In genomic region chr2:29562896-29563295, GRCh38 we compare ENCODE assay signal across 24 cellular contexts.
DNase-seq lines count a peak whose midpoint lies in the region; ATAC-seq and TF ChIP-seq lines count a peak whose summit lies in the region.
"Had no signal": no experiment of that assay in that cellular context is flagged by ENCODE, and none has a peak within 500 bp of the region (broad histone marks: within the 10 kb centered on the region; RNA-seq: fewer than 3 reads in every experiment).

No MANE protein-coding gene starts in this region.

- no peak for DNase-seq in activated CD4-positive, alpha-beta T cell treated with anti-CD3 and anti-CD28 coated beads, Interleukin-2, amount 10 ng/mL, durations not matched to agents 7 days and 5 days
- no peak for DNase-seq in activated CD4-positive, alpha-beta T cell treated with anti-CD3 and anti-CD28 coated beads, Interleukin-2, amount 50 U/mL, for 1 hour
- DNase-seq in NCI-H1105 treated with DMSO at 0.1 percent for 48 hours (lab: John Stamatoyannopoulos, UW) (peak; percentile 33), astrocyte of the cerebellum (ENCODE audit: low read depth) (peak; percentile 22), hippocampal formation (lab: John Stamatoyannopoulos, UW) (no peak)
- no peak for DNase-seq in naive thymus-derived CD8-positive, alpha-beta T cell
- DNase-seq: ACHN; activated B cell treated with CpG ODN at 0.5 μM for 24 hours; activated CD4-positive, alpha-beta T cell treated with anti-CD3 and anti-CD28 coated beads, Interleukin-2, amount 50 U/mL, for 4 hours; activated naive CD4-positive, alpha-beta T cell treated with Interleukin-2 at 50 U/mL for 16 hours; GOT3; lower lobe of right lung; NCI-H2171; NCI-H524 treated with DMSO at 0.1 percent for 48 hours; nephron progenitor cell; Peyer's patch; small intestine; stimulated activated CD8-positive, alpha-beta memory T cell treated with anti-CD3 and anti-CD28 coated beads, Interleukin-4, amount 100 ng/mL, for 48 hours; stomach; T-cell; tibial artery had no signal

- peaks cover 3% of the 10 kb centered on the region for H3K27me3 Mint-ChIP-seq in activated CD4-positive, alpha-beta T cell treated with anti-CD3 and anti-CD28 coated beads, Interleukin-2, amount 10 ng/mL, durations not matched to agents 7 days and 5 days
- H3K27me3 Mint-ChIP-seq in naive thymus-derived CD8-positive, alpha-beta T cell = peaks cover 3 to 19% (median 7%) of the 10 kb centered on the region in 5 donors

- H3K4me3 ChIP-seq in astrocyte of the cerebellum (ENCODE audit: low read depth, low read length) = no peak overlapping the region
- H3K4me3 ChIP-seq: adrenal gland, breast epithelium, lower lobe of right lung, Peyer's patch, stomach, tibial artery had no signal

- ATAC-seq in naive thymus-derived CD8-positive, alpha-beta T cell = no peak
- no peak for ATAC-seq in GM18868 (IDR thresholded peaks at IDR 0.05; ENCODE audit: unreplicated experiment)
- ATAC-seq: lower lobe of right lung, T-cell had no signal

- in situ Hi-C loops in astrocyte of the cerebellum (cut with HindIII; ENCODE audit: low sequenced_read_pairs) = no loop called here

- no peak overlapping the region for H3K4me3 Mint-ChIP-seq in activated CD4-positive, alpha-beta T cell treated with anti-CD3 and anti-CD28 coated beads, Interleukin-2, amount 10 ng/mL, durations not matched to agents 7 days and 5 days
- no peak overlapping the region for H3K4me3 Mint-ChIP-seq in naive thymus-derived CD8-positive, alpha-beta T cell
- H3K4me3 Mint-ChIP-seq: activated B cell treated with CpG ODN at 0.5 μM for 24 hours, nephron progenitor cell, T-cell had no signal

- H3K4me1 Mint-ChIP-seq in activated CD4-positive, alpha-beta T cell treated with anti-CD3 and anti-CD28 coated beads, Interleukin-2, amount 10 ng/mL, durations not matched to agents 7 days and 5 days = no peaks in the 10 kb centered on the region
- H3K4me1 Mint-ChIP-seq in naive thymus-derived CD8-positive, alpha-beta T cell = no peaks in the 10 kb centered on the region
- H3K4me1 Mint-ChIP-seq: activated B cell treated with CpG ODN at 0.5 μM for 24 hours, nephron progenitor cell, T-cell had no signal

- CTCF ChIA-PET in activated CD4-positive, alpha-beta T cell treated with anti-CD3 and anti-CD28 coated beads, Interleukin-2, amount 10 ng/mL, durations not matched to agents 7 days and 5 days (lab: Charles Lee) = no interaction called here

- TF ChIP-seq CTCF in astrocyte of the cerebellum (IDR thresholded peaks at IDR 0.05; ENCODE audit: low read depth, low read length, missing control alignments) = no peak

- H3K27ac Mint-ChIP-seq in activated CD4-positive, alpha-beta T cell treated with anti-CD3 and anti-CD28 coated beads, Interleukin-2, amount 10 ng/mL, durations not matched to agents 7 days and 5 days = peak overlapping the region; percentile 4
- no peak overlapping the region for H3K27ac Mint-ChIP-seq in naive thymus-derived CD8-positive, alpha-beta T cell
- H3K27ac Mint-ChIP-seq: activated B cell treated with CpG ODN at 0.5 μM for 24 hours, nephron progenitor cell, T-cell had no signal

- no peaks in the 10 kb centered on the region for H3K36me3 Mint-ChIP-seq in activated CD4-positive, alpha-beta T cell treated with anti-CD3 and anti-CD28 coated beads, Interleukin-2, amount 10 ng/mL, durations not matched to agents 7 days and 5 days (ENCODE audit: low read depth)
- H3K36me3 Mint-ChIP-seq in naive thymus-derived CD8-positive, alpha-beta T cell = no peaks in the 10 kb centered on the region
- H3K36me3 Mint-ChIP-seq: T-cell had no signal

- POLR2A ChIA-PET in activated CD4-positive, alpha-beta T cell treated with anti-CD3 and anti-CD28 coated beads, Interleukin-2, amount 10 ng/mL, durations not matched to agents 7 days and 5 days (lab: Charles Lee) = no interaction called here
- POLR2A ChIA-PET in naive thymus-derived CD8-positive, alpha-beta T cell (lab: Charles Lee) = no interaction called here

- no peaks in the 10 kb centered on the region for H3K9me3 Mint-ChIP-seq in activated CD4-positive, alpha-beta T cell treated with anti-CD3 and anti-CD28 coated beads, Interleukin-2, amount 10 ng/mL, durations not matched to agents 7 days and 5 days
- no peaks in the 10 kb centered on the region for H3K9me3 Mint-ChIP-seq in naive thymus-derived CD8-positive, alpha-beta T cell
- H3K9me3 Mint-ChIP-seq: activated B cell treated with CpG ODN at 0.5 μM for 24 hours, nephron progenitor cell, T-cell had no signal

Comparison
In these comparisons a context has a peak if more than half of its experiments do, and no peak if none do; other contexts are left out.
1. DNase-seq: peak in NCI-H1105 treated with DMSO at 0.1 percent for 48 hours (single experiment) and astrocyte of the cerebellum (single experiment); none in activated CD4-positive, alpha-beta T cell treated with anti-CD3 and anti-CD28 coated beads, Interleukin-2, amount 10 ng/mL, durations not matched to agents 7 days and 5 days (single experiment), activated CD4-positive, alpha-beta T cell treated with anti-CD3 and anti-CD28 coated beads, Interleukin-2, amount 50 U/mL, for 1 hour (single experiment), naive thymus-derived CD8-positive, alpha-beta T cell (0 of 10) and hippocampal formation (0 of 2).